In the genomic region with DNA sequence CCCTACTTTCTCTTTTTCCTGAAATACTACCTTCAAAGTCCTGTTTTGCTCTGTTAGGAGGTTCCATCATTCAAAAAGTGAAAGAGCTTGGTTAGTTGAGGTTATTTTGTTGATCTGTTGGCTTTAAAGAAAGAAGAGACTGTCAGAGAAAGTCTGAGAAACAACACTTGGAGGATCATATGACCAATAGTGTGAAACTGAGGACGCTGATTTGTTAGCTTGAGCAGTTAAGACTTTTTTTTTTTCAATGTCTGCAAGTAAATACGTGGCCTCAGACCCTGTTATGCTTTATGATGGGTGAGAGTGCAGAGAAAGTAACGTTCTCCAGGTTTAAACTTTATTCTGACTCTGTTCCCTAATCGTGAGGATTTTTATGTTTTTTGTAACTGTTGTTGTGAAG, we compare ENCODE assay signal across 10 cellular contexts. TPM values are rescaled to one million over a fixed set of nuclear protein-coding genes. Genes with fewer than 3 reads are reported as not detected.
DNase-seq lines count a peak whose midpoint lies in the region; ATAC-seq, FAIRE-seq and TF ChIP-seq lines count a peak whose summit lies in the region.
"Had no signal": no experiment of that assay in that cellular context is flagged by ENCODE, and none has a peak within 500 bp of the region (broad histone marks: within the 10 kb centered on the region; RNA-seq: fewer than 3 reads in every experiment).

No MANE protein-coding gene starts in this region.

- WGBS in testis, 2 donors, result 23 to 34% methylated on average over 4 of the region's 4 CpGs

- TF ChIP-seq CTCF in brain microvascular endothelial cell (IDR thresholded peaks at IDR 0.05; ENCODE audit: low read depth, low read length, missing control alignments), result no peak
- no peak for TF ChIP-seq CTCF in left lung (IDR thresholded peaks at IDR 0.05)
- no peak for TF ChIP-seq CTCF in testis (IDR thresholded peaks at IDR 0.05)

- peak; percentile 14 for DNase-seq in brain microvascular endothelial cell
- no peak for DNase-seq in left lung
- DNase-seq in testis, result no peak
- DNase-seq in H7, result no peak
- DNase-seq in GM12892 (ENCODE audit: insufficient read length), result no peak
- no peak for DNase-seq in NCI-H128 (lab: John Stamatoyannopoulos, UW; ENCODE audit: unreplicated experiment)
- DNase-seq in GM12891 (ENCODE audit: insufficient read length, low spot score), result no peak
- DNase-seq: NCI-H146, T-helper 2 cell had no signal

- peak; percentile 30 for ATAC-seq in HG02798 (IDR thresholded peaks at IDR 0.05; ENCODE audit: poor library complexity, unreplicated experiment)
- ATAC-seq in left lung, result peak; percentile 20

- intact Hi-C loops in left lung (cut with DNase I), result no loop called here
- intact Hi-C loops in testis (cut with DNase I; ENCODE audit: low total_unique reads), result no loop called here

- no peaks in the 10 kb centered on the region for H3K9me3 ChIP-seq in left lung
- no peaks in the 10 kb centered on the region for H3K9me3 ChIP-seq in testis

- TF ChIP-seq POLR2A in testis (IDR thresholded peaks at IDR 0.05) (no peak), GM12892 (IDR thresholded peaks at IDR 0.05; ENCODE audit: low read depth, low read length) (no peak), GM12891 (IDR thresholded peaks at IDR 0.05; ENCODE audit: low read depth, low read length) (no peak)

- in situ Hi-C loops in brain microvascular endothelial cell (cut with HindIII; ENCODE audit: low pct_ligation_motif_present, low sequenced_read_pairs), result no loop called here

- no peak for FAIRE-seq in GM12892 (lab: Jason Lieb, UNC)
- FAIRE-seq in GM12891 (lab: Jason Lieb, UNC), result no peak

- H3K4me1 ChIP-seq in left lung, result peaks cover 24 to 56% of the 10 kb centered on the region in 2 donors
- peaks cover 47% of the 10 kb centered on the region for H3K4me1 ChIP-seq in testis

- H3K36me3 ChIP-seq in brain microvascular endothelial cell (replicated peaks), result no peaks in the 10 kb centered on the region
- H3K36me3 ChIP-seq in left lung, result no peaks in the 10 kb centered on the region
- no peaks in the 10 kb centered on the region for H3K36me3 ChIP-seq in testis (ENCODE audit: low read depth, missing control alignments)
- no peaks in the 10 kb centered on the region for H3K36me3 ChIP-seq in H7 (replicated peaks; ENCODE audit: control insufficient read depth, insufficient read depth, low read length)

- H3K27ac ChIP-seq in brain microvascular endothelial cell (peak overlapping the region; percentile 68), left lung (peak overlapping the region; percentile 63 to 80), testis (peak overlapping the region; percentile 54 to 78)

- H3K27me3 ChIP-seq in brain microvascular endothelial cell (replicated peaks) (no peaks in the 10 kb centered on the region), left lung (no peaks in the 10 kb centered on the region), testis (no peaks in the 10 kb centered on the region), H7 (ENCODE audit: control insufficient read depth, insufficient read depth, low read length) (no peaks in the 10 kb centered on the region)

- H3K4me3 ChIP-seq in brain microvascular endothelial cell (ENCODE audit: low read depth, low read length) (no peak overlapping the region), left lung (no peak overlapping the region), testis (no peak overlapping the region), H7 (ENCODE audit: insufficient read depth, low read depth, low read length) (no peak overlapping the region)

TF ChIP-seq in GM12891, 5 proteins besides CTCF, POLR2A, EP300 and RAD21:
- TF ChIP-seq POU2F2 (IDR thresholded peaks at IDR 0.05; ENCODE audit: low read depth, low read length), result no peak
- TF ChIP-seq PAX5 (IDR thresholded peaks at IDR 0.05; ENCODE audit: insufficient read depth, low read length, severe bottlenecking), result no peak
- TF ChIP-seq SPI1 (IDR thresholded peaks at IDR 0.05; ENCODE audit: low read depth, low read length), result no peak
- TF ChIP-seq POLR2AphosphoS5 (IDR thresholded peaks at IDR 0.05; ENCODE audit: low read depth, low read length), result no peak
- TF ChIP-seq TAF1 (IDR thresholded peaks at IDR 0.05; ENCODE audit: low read depth, low read length), result no peak

RNA-seq across cellular contexts. Expression of a gene that starts 45.9 kb away (rescaled TPM):
- total RNA-seq in left lung (10 to 100 TPM; 43.5 to 54.1 TPM), testis (10 to 100 TPM; 61.3 to 64.5 TPM)
- 19.7 TPM for polyA plus RNA-seq in testis (ENCODE audit: insufficient read depth, low read depth, low replicate concordance)
- 14.1 and 23.4 TPM in 2 replicates for total RNA-seq in H7 (2014; rRNA removed; shearing (Covaris generic))
- polyA plus RNA-seq in GM12892 (2012; ENCODE audit: missing spikeins), result 1.8 TPM
- polyA plus RNA-seq in GM12891 (2012; ENCODE audit: low read depth, missing spikeins), result 1.5 TPM
